Comparison of ENCODE assay signal across 14 cellular contexts in the genomic region with DNA sequence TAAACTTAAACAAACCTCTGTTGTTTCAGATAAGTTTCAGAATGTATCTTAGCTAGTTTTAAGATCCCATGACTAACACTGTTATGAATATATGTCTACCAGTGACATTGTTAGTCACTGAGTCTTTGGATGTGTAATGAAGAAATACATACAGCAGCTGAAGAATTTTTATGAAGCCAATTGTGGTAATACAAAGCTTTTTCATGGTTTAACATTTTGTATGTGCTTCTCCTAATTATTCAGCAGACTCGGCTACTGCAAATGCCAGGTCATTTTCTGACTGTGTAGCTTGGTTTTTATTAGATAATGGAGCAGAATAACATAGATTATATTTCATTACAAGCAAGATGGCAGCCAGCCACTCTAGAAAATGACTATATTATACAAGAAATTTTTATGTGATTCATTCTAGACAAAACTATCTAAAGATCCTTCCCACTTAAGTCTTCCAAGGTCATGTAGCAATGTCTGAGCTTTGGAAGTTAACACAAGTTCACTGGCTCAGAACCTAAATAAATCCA.
DNase-seq lines count a peak whose midpoint lies in the region; ATAC-seq, FAIRE-seq and TF ChIP-seq lines count a peak whose summit lies in the region.
"Had no signal": no experiment of that assay in that cellular context is flagged by ENCODE, and none has a peak within 500 bp of the region (broad histone marks: within the 10 kb centered on the region; RNA-seq: fewer than 3 reads in every experiment).

No MANE protein-coding gene starts in this region.

- peaks cover 4% of the 10 kb centered on the region for H3K79me2 ChIP-seq in ACC112 (ENCODE audit: control insufficient read depth, insufficient read depth, low read length, unreplicated experiment)

- peak overlapping the region; percentile 57 for H2AFZ ChIP-seq in ACC112 (ENCODE audit: low read length, unreplicated experiment)

- ATAC-seq in HG03378 (IDR thresholded peaks at IDR 0.05; ENCODE audit: unreplicated experiment) (no peak), HG02970 (IDR thresholded peaks at IDR 0.05; ENCODE audit: low FRiP score, unreplicated experiment) (no peak)
- ATAC-seq: HepG2 had no signal

- H3K27ac ChIP-seq in ACC112 (ENCODE audit: low read depth, low read length): peak overlapping the region; percentile 92
- H3K27ac ChIP-seq: dorsolateral prefrontal cortex had no signal

- TF ChIP-seq POLR2A in GM12892 (IDR thresholded peaks at IDR 0.05; ENCODE audit: low read depth, low read length): no peak

- peak; percentile 56 for FAIRE-seq in GM12892 (lab: Jason Lieb, UNC)
- FAIRE-seq in TTC549 (lab: Jason Lieb, UNC): peak; percentile 90
- FAIRE-seq: HepG2 had no signal

- H3K36me3 ChIP-seq in ACC112 (ENCODE audit: insufficient read depth, low read length): 0 out of 2 replicates have a peak, but pooled peaks cover 3% of the 10 kb centered on the region

- H3K4me1 ChIP-seq in ACC112 (ENCODE audit: control insufficient read depth, insufficient read depth, low read length, unreplicated experiment): peaks cover 79% of the 10 kb centered on the region

- H3K4me3 ChIP-seq in ACC112 (ENCODE audit: low read depth, low read length) (no peak overlapping the region), fibroblast of the aortic adventitia (ENCODE audit: low read depth, low read length) (no peak overlapping the region)
- H3K4me3 ChIP-seq: dorsolateral prefrontal cortex, lung had no signal

- DNase-seq in GM12892 (ENCODE audit: insufficient read length): no peak
- DNase-seq in fibroblast of the aortic adventitia (ENCODE audit: low read depth): peak; percentile 85
- DNase-seq in anterior cingulate cortex (lab: John Stamatoyannopoulos, UW): no peak
- DNase-seq in DMS114 treated with DMSO at 0.1 percent for 48 hours (lab: John Stamatoyannopoulos, UW; ENCODE audit: unreplicated experiment): no peak
- DNase-seq: dorsolateral prefrontal cortex, NCI-H1694, NCI-H69, occipital lobe had no signal

- H3K27me3 ChIP-seq in ACC112 (ENCODE audit: insufficient read depth, low read length): no peaks in the 10 kb centered on the region
- H3K27me3 ChIP-seq: dorsolateral prefrontal cortex had no signal

- no peak for TF ChIP-seq CTCF in fibroblast of the aortic adventitia (IDR thresholded peaks at IDR 0.05; ENCODE audit: insufficient read depth, low read length)
